Comparison of ENCODE assay signal across 20 cellular contexts in the genomic region with DNA sequence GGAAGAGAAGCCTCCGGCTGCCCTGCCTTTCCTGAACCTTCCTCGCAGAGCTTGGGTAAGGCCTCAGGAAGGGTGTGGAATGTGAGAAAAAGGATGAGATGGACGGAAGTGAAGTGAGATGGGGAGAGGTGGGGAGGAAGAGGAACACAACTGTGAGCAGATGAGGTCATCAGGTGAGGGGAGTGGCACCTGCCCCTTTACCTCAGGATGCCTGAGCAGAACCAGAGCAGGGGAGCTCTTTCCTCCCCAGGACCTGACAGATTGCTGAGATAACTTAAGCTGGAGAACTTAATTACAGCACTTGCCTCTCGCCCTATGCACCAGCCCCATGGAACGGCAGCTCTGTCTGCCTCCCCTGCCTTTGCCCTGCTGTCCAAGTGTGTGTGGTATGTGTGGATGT. TPM values are rescaled to one million over a fixed set of nuclear protein-coding genes. Genes with fewer than 3 reads are reported as not detected.
DNase-seq lines count a peak whose midpoint lies in the region; ATAC-seq and TF ChIP-seq lines count a peak whose summit lies in the region.
"Had no signal": no experiment of that assay in that cellular context is flagged by ENCODE, and none has a peak within 500 bp of the region (broad histone marks: within the 10 kb centered on the region; RNA-seq: fewer than 3 reads in every experiment).

No MANE protein-coding gene starts in this region.

- intact Hi-C loops in activated CD4-positive, alpha-beta T cell treated with anti-CD3 and anti-CD28 coated beads, Interleukin-2, amount 10 ng/mL, durations not matched to agents 24 days and 14 days (cut with micrococcal nuclease) = no loop called here
- intact Hi-C loops in activated T-helper 1 cell treated with anti-CD3 and anti-CD28 coated beads, Interleukin-12 subunit alpha, Interleukin-12 subunit beta, Interleukin-2, Interleukin-4 antibody, amounts not matched to agents 30 ng/mL and 10 ng/mL and 1 ng/mL, durations not matched to agents 14 hours and 24 hours and 36 hours (cut with micrococcal nuclease) = no loop called here

- peaks cover 42% of the 10 kb centered on the region for H3K4me1 ChIP-seq in GM23338 (ENCODE audit: insufficient read depth)
- 0 out of 2 replicates have a peak, but pooled peaks cover 7% of the 10 kb centered on the region for H3K4me1 ChIP-seq in MM.1S (ENCODE audit: low read length)
- H3K4me1 ChIP-seq: Peyer's patch had no signal

- H3K4me1 Mint-ChIP-seq in GM23338 = peaks cover 64% of the 10 kb centered on the region
- H3K4me1 Mint-ChIP-seq in activated CD4-positive, alpha-beta T cell treated with anti-CD3 and anti-CD28 coated beads, Interleukin-2, amount 10 ng/mL, durations not matched to agents 24 days and 14 days = no peaks in the 10 kb centered on the region
- H3K4me1 Mint-ChIP-seq in activated T-helper 1 cell treated with anti-CD3 and anti-CD28 coated beads, Interleukin-12 subunit alpha, Interleukin-12 subunit beta, Interleukin-2, Interleukin-4 antibody, amounts not matched to agents 30 ng/mL and 10 ng/mL and 1 ng/mL, durations not matched to agents 14 hours and 24 hours and 36 hours (ENCODE audit: low read depth) = no peaks in the 10 kb centered on the region

- H3K36me3 Mint-ChIP-seq in GM23338 (ENCODE audit: low read depth) = no peaks in the 10 kb centered on the region
- no peaks in the 10 kb centered on the region for H3K36me3 Mint-ChIP-seq in activated CD4-positive, alpha-beta T cell treated with anti-CD3 and anti-CD28 coated beads, Interleukin-2, amount 10 ng/mL, durations not matched to agents 24 days and 14 days (ENCODE audit: low read depth)
- no peaks in the 10 kb centered on the region for H3K36me3 Mint-ChIP-seq in activated T-helper 1 cell treated with anti-CD3 and anti-CD28 coated beads, Interleukin-12 subunit alpha, Interleukin-12 subunit beta, Interleukin-2, Interleukin-4 antibody, amounts not matched to agents 30 ng/mL and 10 ng/mL and 1 ng/mL, durations not matched to agents 14 hours and 24 hours and 36 hours (ENCODE audit: low read depth)

- no peaks in the 10 kb centered on the region for H3K9me3 ChIP-seq in MM.1S (replicated peaks; ENCODE audit: insufficient read depth, low read length)
- H3K9me3 ChIP-seq: BE2C, Peyer's patch had no signal

- TF ChIP-seq CTCF in GM23338 (conservative IDR thresholded peaks at IDR 0.05; ENCODE audit: low read depth in 2 of 2) = no peak
- TF ChIP-seq CTCF in MM.1S (IDR thresholded peaks at IDR 0.05; ENCODE audit: low read length) = no peak

- no peaks in the 10 kb centered on the region for H3K9me3 Mint-ChIP-seq in GM23338
- no peaks in the 10 kb centered on the region for H3K9me3 Mint-ChIP-seq in activated CD4-positive, alpha-beta T cell treated with anti-CD3 and anti-CD28 coated beads, Interleukin-2, amount 10 ng/mL, durations not matched to agents 24 days and 14 days
- H3K9me3 Mint-ChIP-seq in activated T-helper 1 cell treated with anti-CD3 and anti-CD28 coated beads, Interleukin-12 subunit alpha, Interleukin-12 subunit beta, Interleukin-2, Interleukin-4 antibody, amounts not matched to agents 30 ng/mL and 10 ng/mL and 1 ng/mL, durations not matched to agents 14 hours and 24 hours and 36 hours = no peaks in the 10 kb centered on the region

- H3K27me3 Mint-ChIP-seq in GM23338 (ENCODE audit: insufficient read depth, low read depth, poor library complexity) = peaks cover 17% of the 10 kb centered on the region
- peaks cover 35% of the 10 kb centered on the region for H3K27me3 Mint-ChIP-seq in activated CD4-positive, alpha-beta T cell treated with anti-CD3 and anti-CD28 coated beads, Interleukin-2, amount 10 ng/mL, durations not matched to agents 24 days and 14 days
- peaks cover 32% of the 10 kb centered on the region for H3K27me3 Mint-ChIP-seq in activated T-helper 1 cell treated with anti-CD3 and anti-CD28 coated beads, Interleukin-12 subunit alpha, Interleukin-12 subunit beta, Interleukin-2, Interleukin-4 antibody, amounts not matched to agents 30 ng/mL and 10 ng/mL and 1 ng/mL, durations not matched to agents 14 hours and 24 hours and 36 hours (ENCODE audit: insufficient read depth)

- H3K4me2 ChIP-seq in GM23338 (peak overlapping the region; percentile 6; the same call in 1 of the 2 replicates), MM.1S (ENCODE audit: low read depth, low read length) (no peak overlapping the region)

- H3K27ac Mint-ChIP-seq in GM23338 = no peak overlapping the region
- no peak overlapping the region for H3K27ac Mint-ChIP-seq in activated CD4-positive, alpha-beta T cell treated with anti-CD3 and anti-CD28 coated beads, Interleukin-2, amount 10 ng/mL, durations not matched to agents 24 days and 14 days
- no peak overlapping the region for H3K27ac Mint-ChIP-seq in activated T-helper 1 cell treated with anti-CD3 and anti-CD28 coated beads, Interleukin-12 subunit alpha, Interleukin-12 subunit beta, Interleukin-2, Interleukin-4 antibody, amounts not matched to agents 30 ng/mL and 10 ng/mL and 1 ng/mL, durations not matched to agents 14 hours and 24 hours and 36 hours

- H3K4me3 ChIP-seq in GM23338 = no peak overlapping the region
- no peak overlapping the region for H3K4me3 ChIP-seq in MM.1S (ENCODE audit: low read length)
- H3K4me3 ChIP-seq: Peyer's patch had no signal

- H3K27ac ChIP-seq in GM23338 (ENCODE audit: low read depth) (no peak overlapping the region), MM.1S (ENCODE audit: low read length) (no peak overlapping the region)
- H3K27ac ChIP-seq: Peyer's patch had no signal

- H3K9ac ChIP-seq in MM.1S (ENCODE audit: low read length) = no peak overlapping the region

- H3K79me2 ChIP-seq in GM23338 (replicated peaks; ENCODE audit: insufficient read depth) = no peaks in the 10 kb centered on the region
- no peaks in the 10 kb centered on the region for H3K79me2 ChIP-seq in MM.1S (ENCODE audit: low read length)

- DNase-seq in GM23338 (ENCODE audit: low spot score) = no peak
- peak; percentile 34 for DNase-seq in NCI-H524 treated with DMSO at 0.1 percent for 48 hours (lab: John Stamatoyannopoulos, UW)
- peak; percentile 16 for DNase-seq in SW480 (ENCODE audit: low spot score)
- DNase-seq in iPS-NIHi7 (ENCODE audit: extremely low spot score) = peak; percentile 41
- no peak for DNase-seq in activated CD4-positive, alpha-beta T cell treated with anti-CD3 and anti-CD28 coated beads, Interleukin-2, amount 10 ng/mL, durations not matched to agents 24 days and 14 days
- DNase-seq in MM.1S = no peak
- no peak for DNase-seq in activated T-helper 1 cell treated with anti-CD3 and anti-CD28 coated beads, Interleukin-12 subunit alpha, Interleukin-12 subunit beta, Interleukin-2, Interleukin-4 antibody, amounts not matched to agents 30 ng/mL and 10 ng/mL and 1 ng/mL, durations not matched to agents 14 hours and 24 hours and 36 hours (ENCODE audit: low spot score)
- DNase-seq: BE2C, DMS53, GF-D8, GOT3, Karpas-422, NCI-H1694 treated with DMSO at 0.1 percent for 48 hours, NCI-H2081 treated with DMSO at 0.1 percent for 48 hours, NCI-H345, NCI-H748 treated with DMSO at 0.1 percent for 48 hours, Peyer's patch, SW 1271 had no signal

- H3K9me2 ChIP-seq in GM23338 (ENCODE audit: insufficient read depth) = no peaks in the 10 kb centered on the region
- H3K9me2 ChIP-seq in MM.1S (replicated peaks; ENCODE audit: insufficient read depth, low read length) = no peaks in the 10 kb centered on the region

- H3F3A ChIP-seq in GM23338 (replicated peaks; ENCODE audit: low read depth) (no peaks in the 10 kb centered on the region), MM.1S (ENCODE audit: insufficient read depth, low read length) (no peaks in the 10 kb centered on the region)

- H3K27me3 ChIP-seq in GM23338 (ENCODE audit: insufficient read depth) (no peaks in the 10 kb centered on the region), MM.1S (replicated peaks; ENCODE audit: insufficient read depth, low read length) (0 out of 2 replicates have a peak, but pooled peaks cover 5% of the 10 kb centered on the region)
- H3K27me3 ChIP-seq: BE2C, Peyer's patch had no signal

- H3K36me3 ChIP-seq in GM23338 (ENCODE audit: insufficient read depth) = no peaks in the 10 kb centered on the region
- H3K36me3 ChIP-seq in MM.1S (replicated peaks; ENCODE audit: insufficient read depth, low read length) = no peaks in the 10 kb centered on the region
- H3K36me3 ChIP-seq: BE2C, Peyer's patch had no signal

- no peak overlapping the region for H3K4me3 Mint-ChIP-seq in GM23338
- no peak overlapping the region for H3K4me3 Mint-ChIP-seq in activated CD4-positive, alpha-beta T cell treated with anti-CD3 and anti-CD28 coated beads, Interleukin-2, amount 10 ng/mL, durations not matched to agents 24 days and 14 days
- no peak overlapping the region for H3K4me3 Mint-ChIP-seq in activated T-helper 1 cell treated with anti-CD3 and anti-CD28 coated beads, Interleukin-12 subunit alpha, Interleukin-12 subunit beta, Interleukin-2, Interleukin-4 antibody, amounts not matched to agents 30 ng/mL and 10 ng/mL and 1 ng/mL, durations not matched to agents 14 hours and 24 hours and 36 hours

- no peak for ATAC-seq in GM23338
- ATAC-seq: Right ventricle myocardium inferior had no signal

- H4K20me1 ChIP-seq in GM23338 (replicated peaks; ENCODE audit: insufficient read depth) = no peaks in the 10 kb centered on the region
- H4K20me1 ChIP-seq in MM.1S (ENCODE audit: insufficient read depth, low read length) = no peaks in the 10 kb centered on the region

- H2AFZ ChIP-seq in GM23338 = no peak overlapping the region
- H2AFZ ChIP-seq in MM.1S (ENCODE audit: low read length) = no peak overlapping the region

TF ChIP-seq in GM23338, 12 proteins besides CTCF, POLR2A, EP300 and RAD21 (continues in another document):
- TF ChIP-seq, protein P1, sequence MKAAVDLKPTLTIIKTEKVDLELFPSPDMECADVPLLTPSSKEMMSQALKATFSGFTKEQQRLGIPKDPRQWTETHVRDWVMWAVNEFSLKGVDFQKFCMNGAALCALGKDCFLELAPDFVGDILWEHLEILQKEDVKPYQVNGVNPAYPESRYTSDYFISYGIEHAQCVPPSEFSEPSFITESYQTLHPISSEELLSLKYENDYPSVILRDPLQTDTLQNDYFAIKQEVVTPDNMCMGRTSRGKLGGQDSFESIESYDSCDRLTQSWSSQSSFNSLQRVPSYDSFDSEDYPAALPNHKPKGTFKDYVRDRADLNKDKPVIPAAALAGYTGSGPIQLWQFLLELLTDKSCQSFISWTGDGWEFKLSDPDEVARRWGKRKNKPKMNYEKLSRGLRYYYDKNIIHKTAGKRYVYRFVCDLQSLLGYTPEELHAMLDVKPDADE (IDR thresholded peaks at IDR 0.05) = no peak
- TF ChIP-seq STAT1 (IDR thresholded peaks at IDR 0.05; ENCODE audit: unreplicated experiment) (no peak), ZNF331 (CRISPR knock-in tag; IDR thresholded peaks at IDR 0.05; ENCODE audit: low read depth) (no peak), NANOG (IDR thresholded peaks at IDR 0.05; ENCODE audit: borderline replicate concordance) (no peak), CREB1 (CRISPR knock-in tag; IDR thresholded peaks at IDR 0.05; ENCODE audit: low read depth) (no peak)

RNA-seq across cellular contexts. Expression of a gene that starts 29.8 kb away (rescaled TPM):
- total RNA-seq in GM23338 (2014; rRNA removed; shearing (Covaris generic)) = 0.45 and 0.47 TPM in 2 replicates
- polyA plus RNA-seq in GM23338 (2016; fragmentation: Nextera tagmentation; extraction: Ambion mirVana) = 0.03 and 0.16 TPM in 2 replicates
- not detected in 2 replicates for total RNA-seq in activated CD4-positive, alpha-beta T cell treated with anti-CD3 and anti-CD28 coated beads, Interleukin-2, amount 10 ng/mL, durations not matched to agents 24 days and 14 days
- not detected in 2 replicates for total RNA-seq in activated T-helper 1 cell treated with anti-CD3 and anti-CD28 coated beads, Interleukin-12 subunit alpha, Interleukin-12 subunit beta, Interleukin-2, Interleukin-4 antibody, amounts not matched to agents 30 ng/mL and 10 ng/mL and 1 ng/mL, durations not matched to agents 14 hours and 24 hours and 36 hours
- total RNA-seq: Right ventricle myocardium inferior, SK-MEL-5 had no signal

Comparison
In these comparisons a context has a peak if more than half of its experiments do, and no peak if none do; other contexts are left out.
1. DNase-seq: peak in NCI-H524 treated with DMSO at 0.1 percent for 48 hours (single experiment), SW480 (single experiment) and iPS-NIHi7 (single experiment); none in GM23338 (single experiment), activated CD4-positive, alpha-beta T cell treated with anti-CD3 and anti-CD28 coated beads, Interleukin-2, amount 10 ng/mL, durations not matched to agents 24 days and 14 days (single experiment), MM.1S (single experiment) and activated T-helper 1 cell treated with anti-CD3 and anti-CD28 coated beads, Interleukin-12 subunit alpha, Interleukin-12 subunit beta, Interleukin-2, Interleukin-4 antibody, amounts not matched to agents 30 ng/mL and 10 ng/mL and 1 ng/mL, durations not matched to agents 14 hours and 24 hours and 36 hours (single experiment).